Comparison of ENCODE assay signal across 17 cellular contexts in the genomic region with DNA sequence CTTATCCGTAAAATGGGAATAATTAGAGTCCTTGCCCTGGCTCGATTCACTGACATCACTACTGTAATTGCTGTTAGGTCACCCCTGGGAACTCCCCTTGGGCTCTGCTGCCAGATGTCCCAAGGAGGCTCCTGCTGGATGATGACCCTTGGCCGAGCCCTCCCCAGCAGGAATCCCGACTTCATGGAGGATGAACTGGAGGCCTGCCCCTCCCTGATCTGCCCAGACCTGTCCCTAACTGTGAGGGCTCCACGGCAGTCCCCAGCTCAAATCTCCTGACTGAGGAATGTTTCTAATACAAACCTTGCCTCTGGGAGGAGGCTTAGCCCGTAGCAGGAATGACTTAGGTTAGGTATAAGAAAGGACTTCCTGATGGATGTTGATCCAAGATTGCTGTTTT. TPM values are rescaled to one million over a fixed set of nuclear protein-coding genes. Genes with fewer than 3 reads are reported as not detected.
DNase-seq lines count a peak whose midpoint lies in the region; ATAC-seq and TF ChIP-seq lines count a peak whose summit lies in the region.
"Had no signal": no experiment of that assay in that cellular context is flagged by ENCODE, and none has a peak within 500 bp of the region (broad histone marks: within the 10 kb centered on the region; RNA-seq: fewer than 3 reads in every experiment).

No MANE protein-coding gene starts in this region.

- no peaks in the 10 kb centered on the region for H3K36me3 Mint-ChIP-seq in nephron progenitor cell (ENCODE audit: low read depth)

- no peak overlapping the region for H3K4me3 Mint-ChIP-seq in nephron progenitor cell

- H3K79me2 ChIP-seq in osteoblast (ENCODE audit: insufficient read depth, low read length), result no peaks in the 10 kb centered on the region

- TF ChIP-seq CTCF in osteoblast (IDR thresholded peaks at IDR 0.05; ENCODE audit: extremely low read depth, low read depth, low read length) (no peak), nephron progenitor cell (IDR thresholded peaks at IDR 0.05) (no peak)

- no peaks in the 10 kb centered on the region for H3K9me3 Mint-ChIP-seq in nephron progenitor cell

- H3K27ac ChIP-seq in epithelial cell of prostate (peak overlapping the region; percentile 3), osteoblast (ENCODE audit: low read depth, low read length) (no peak overlapping the region)
- H3K27ac ChIP-seq: A549; BLaER1 treated with 17β-estradiol and CSF1 and Interleukin-3, amounts not matched to agents 10 nM and 100 nM; SJCRH30 had no signal

- DNase-seq in A172 (ENCODE audit: low spot score) (peak; percentile 21), MG63 (peak; percentile 40), epithelial cell of prostate (ENCODE audit: low read depth, low spot score) (no peak), osteoblast (ENCODE audit: insufficient read length, low spot score, missing footprints) (no peak), nephron progenitor cell (no peak)
- DNase-seq: KG1, NCI-H1092, NCI-H146, NCI-H510A treated with DMSO at 0.1 percent for 48 hours, NCI-H82, PC-3, SJCRH30 had no signal

- H3K9me3 ChIP-seq in MG63 (no peaks in the 10 kb centered on the region), osteoblast (ENCODE audit: low read depth, low read length) (no peaks in the 10 kb centered on the region)
- H3K9me3 ChIP-seq: A549; BLaER1 treated with 17β-estradiol and CSF1 and Interleukin-3, amounts not matched to agents 10 nM and 100 nM; SJCRH30 had no signal

- no peaks in the 10 kb centered on the region for H3K4me1 Mint-ChIP-seq in nephron progenitor cell

- H3K4me2 ChIP-seq in osteoblast (ENCODE audit: insufficient read depth, low read length), result no peak overlapping the region
- H3K4me2 ChIP-seq: A549; BLaER1 treated with 17β-estradiol and CSF1 and Interleukin-3, amounts not matched to agents 10 nM and 100 nM had no signal

- no peaks in the 10 kb centered on the region for H3K27me3 ChIP-seq in MG63
- H3K27me3 ChIP-seq in osteoblast (ENCODE audit: insufficient read depth, low read length), result no peaks in the 10 kb centered on the region
- H3K27me3 ChIP-seq: BLaER1 treated with 17β-estradiol and CSF1 and Interleukin-3, amounts not matched to agents 10 nM and 100 nM; SJCRH30 had no signal

- H3K27ac Mint-ChIP-seq in nephron progenitor cell, result no peak overlapping the region

- peaks cover 20% of the 10 kb centered on the region for H3K27me3 Mint-ChIP-seq in nephron progenitor cell (ENCODE audit: low read depth, poor library complexity)

- no peaks in the 10 kb centered on the region for H3K4me1 ChIP-seq in osteoblast (ENCODE audit: insufficient read depth, low read length)
- H3K4me1 ChIP-seq: A549 had no signal

- no peaks in the 10 kb centered on the region for H3K36me3 ChIP-seq in MG63
- no peaks in the 10 kb centered on the region for H3K36me3 ChIP-seq in osteoblast (ENCODE audit: insufficient read depth, low read length)
- H3K36me3 ChIP-seq: BLaER1 treated with 17β-estradiol and CSF1 and Interleukin-3, amounts not matched to agents 10 nM and 100 nM; SJCRH30 had no signal

- ATAC-seq in HG03175 (IDR thresholded peaks at IDR 0.05; ENCODE audit: unreplicated experiment), result no peak
- no peak for ATAC-seq in HG02870 (IDR thresholded peaks at IDR 0.05; ENCODE audit: unreplicated experiment)
- ATAC-seq: A549, HepG2, PC-3 had no signal

- H2AFZ ChIP-seq in osteoblast (ENCODE audit: low read length), result peak overlapping the region; percentile 10

- H4K20me1 ChIP-seq in osteoblast (ENCODE audit: insufficient read depth, low read length), result no peaks in the 10 kb centered on the region
- H4K20me1 ChIP-seq: BLaER1 treated with 17β-estradiol and CSF1 and Interleukin-3, amounts not matched to agents 10 nM and 100 nM had no signal

- no peak overlapping the region for H3K4me3 ChIP-seq in MG63
- H3K4me3 ChIP-seq in osteoblast (ENCODE audit: insufficient read depth, low read length), result no peak overlapping the region
- H3K4me3 ChIP-seq: A549; BLaER1 treated with 17β-estradiol and CSF1 and Interleukin-3, amounts not matched to agents 10 nM and 100 nM; SJCRH30 had no signal

RNA-seq across cellular contexts. Expression of a gene that starts 18.1 kb away (rescaled TPM):
- total RNA-seq in A172 (2014; rRNA removed; shearing (Covaris generic)), result 0.16 and 0.46 TPM in 2 replicates
- total RNA-seq in MG63 (2014; rRNA removed; shearing (Covaris generic); ENCODE audit: low replicate concordance), result 0.23 and 0.89 TPM in 2 replicates
- 0.59 and 0.72 TPM in 2 replicates for total RNA-seq in osteoblast

Comparison
In these comparisons a context has a peak if more than half of its experiments do, and no peak if none do; other contexts are left out.
1. DNase-seq: peak in A172 (single experiment) and MG63 (single experiment); none in epithelial cell of prostate (single experiment), osteoblast (single experiment) and nephron progenitor cell (single experiment).